7 cellular contexts compared by ENCODE assay signal in the genomic region with DNA sequence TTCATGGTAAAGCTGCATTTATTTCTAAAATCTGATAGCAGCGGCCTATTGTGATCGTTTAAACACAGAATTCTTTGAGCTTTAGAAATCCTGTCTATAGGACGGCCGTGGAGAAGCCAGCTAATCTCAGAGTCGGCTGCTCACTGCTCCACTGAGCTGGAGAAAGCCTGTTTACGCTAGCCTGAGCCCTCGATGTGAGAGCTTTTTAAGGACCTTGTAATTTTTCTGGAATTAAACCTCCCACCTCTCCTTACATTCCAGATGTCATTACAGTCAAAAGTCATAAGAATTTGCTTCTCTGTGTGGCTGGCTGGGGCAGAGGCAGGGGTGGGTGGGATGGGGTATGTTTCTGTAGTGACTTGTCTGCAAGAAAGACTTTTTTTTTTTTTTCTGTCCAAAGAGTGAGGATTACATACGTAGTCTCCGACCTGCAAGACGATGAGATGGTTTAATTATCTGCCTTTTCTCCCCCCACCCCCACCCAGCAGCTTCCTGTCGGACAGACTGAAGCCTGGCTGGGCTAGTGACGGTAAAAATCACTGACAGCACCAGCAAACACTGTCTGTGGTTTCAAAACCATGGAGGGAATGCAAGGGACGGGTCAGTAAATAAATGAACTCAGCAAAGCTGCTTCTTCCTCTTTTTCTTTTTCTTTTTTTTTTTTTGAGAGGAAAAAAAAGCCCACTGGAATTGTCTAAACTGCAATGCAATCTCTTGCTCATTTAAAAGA. TPM values are rescaled to one million over a fixed set of nuclear protein-coding genes. Genes with fewer than 3 reads are reported as not detected.
DNase-seq lines count a peak whose midpoint lies in the region; ATAC-seq and TF ChIP-seq lines count a peak whose summit lies in the region.

No MANE protein-coding gene starts in this region.

- TF ChIP-seq EP300 in gastroesophageal sphincter (IDR thresholded peaks at IDR 0.05) (no peak), sigmoid colon (IDR thresholded peaks at IDR 0.05) (no peak)

- H3K36me3 ChIP-seq in HAP-1 (replicated peaks), result no peaks in the 10 kb centered on the region
- peaks cover 0 to 1% of the 10 kb centered on the region in 2 donors for H3K36me3 ChIP-seq in gastroesophageal sphincter
- H3K36me3 ChIP-seq in sigmoid colon, result no peaks in the 10 kb centered on the region
- H3K36me3 ChIP-seq in MG63, result no peaks in the 10 kb centered on the region

- TF ChIP-seq POLR2A in gastroesophageal sphincter (IDR thresholded peaks at IDR 0.05) (no peak), sigmoid colon (IDR thresholded peaks at IDR 0.05) (no peak)

- TF ChIP-seq CTCF in gastroesophageal sphincter (IDR thresholded peaks at IDR 0.05) (no peak), sigmoid colon (IDR thresholded peaks at IDR 0.05) (no peak)

- intact Hi-C loops in sigmoid colon (cut with DNase I), result no loop called here

- ATAC-seq in gastroesophageal sphincter, result peak; percentile 41
- ATAC-seq in GM18520 (IDR thresholded peaks at IDR 0.05; ENCODE audit: unreplicated experiment), result no peak

- in situ Hi-C loops in HAP-1 (cut with MboI; ENCODE audit: low sequenced_read_pairs), result no loop called here

- H3K27ac ChIP-seq in gastroesophageal sphincter (peak overlapping the region in 3 of 4 donors; percentile 78 to 81 (median 80)), sigmoid colon (peak overlapping the region; percentile 32 to 69 (median 68))

- H3K4me1 ChIP-seq in HAP-1, result peaks cover 50% of the 10 kb centered on the region
- peaks cover 4 to 71% (median 42%) of the 10 kb centered on the region in 3 donors for H3K4me1 ChIP-seq in gastroesophageal sphincter
- peaks cover 0 to 55% (median 42%) of the 10 kb centered on the region in 4 donors for H3K4me1 ChIP-seq in sigmoid colon

- H3K27me3 ChIP-seq in HAP-1 (ENCODE audit: low read depth), result no peaks in the 10 kb centered on the region
- H3K27me3 ChIP-seq in gastroesophageal sphincter, result no peaks in the 10 kb centered on the region
- no peaks in the 10 kb centered on the region for H3K27me3 ChIP-seq in sigmoid colon
- H3K27me3 ChIP-seq in MG63, result no peaks in the 10 kb centered on the region

- H3K9me3 ChIP-seq in HAP-1 (no peaks in the 10 kb centered on the region), gastroesophageal sphincter (no peaks in the 10 kb centered on the region), sigmoid colon (no peaks in the 10 kb centered on the region), MG63 (no peaks in the 10 kb centered on the region)

- no peak overlapping the region for H3K4me3 ChIP-seq in HAP-1
- H3K4me3 ChIP-seq in gastroesophageal sphincter, result no peak overlapping the region
- no peak overlapping the region for H3K4me3 ChIP-seq in sigmoid colon
- no peak overlapping the region for H3K4me3 ChIP-seq in MG63

- DNase-seq in HAP-1 (ENCODE audit: low spot score in 2 of 2) (peak; percentile 42 to 59), SW480 (ENCODE audit: low spot score) (peak; percentile 44), sigmoid colon (peak; percentile 70), MG63 (no peak), NCI-H1105 (lab: John Stamatoyannopoulos, UW) (no peak)

- 7 to 11% methylated on average over 10 of the region's 13 CpGs for WGBS in gastroesophageal sphincter (ENCODE audit: low coverage in 1 of 2), 2 donors
- WGBS in sigmoid colon, 2 donors, result 42 to 68% methylated on average over 13 of the region's 13 CpGs

RNA-seq across cellular contexts. Expression of a gene that starts 31.8 kb away (rescaled TPM):
- total RNA-seq in gastroesophageal sphincter (100 to 1,000 TPM in 3 of 4 donors, 10 to 100 TPM in 1; 96.7 to 171 (median 131) TPM), sigmoid colon (10 to 100 TPM; 58.9 to 88.6 (median 67.1) TPM)
- 10 to 100 TPM; 25.0 to 53.0 (median 46.8) TPM for polyA plus RNA-seq in sigmoid colon
- 27.8 and 40.9 TPM in 2 replicates for total RNA-seq in MG63 (2014; rRNA removed; shearing (Covaris generic); ENCODE audit: low replicate concordance)

RNA-seq across cellular contexts. Expression of a gene that starts 38.1 kb away (rescaled TPM):
- 1 to 10 TPM; 7.1 to 9.8 (median 9.1) TPM for total RNA-seq in gastroesophageal sphincter
- 10 to 100 TPM in 2 of 4 donors, 1 to 10 TPM in 2; 7.3 to 12.0 (median 9.3) TPM for total RNA-seq in sigmoid colon
- 1 to 10 TPM; 4.6 to 8.4 (median 5.4) TPM for polyA plus RNA-seq in sigmoid colon
- 2.3 and 6.6 TPM in 2 replicates for total RNA-seq in MG63 (2014; rRNA removed; shearing (Covaris generic); ENCODE audit: low replicate concordance)

RNA-seq across cellular contexts. Expression of a gene that starts 38.4 kb away (rescaled TPM):
- 1 to 10 TPM in 2 of 4 donors, under 1 TPM in 2; 0.45 to 3.2 (median 1.2) TPM for total RNA-seq in gastroesophageal sphincter
- 1 to 10 TPM in 2 of 4 donors, under 1 TPM in 2; 0.66 to 6.1 (median 1.5) TPM for total RNA-seq in sigmoid colon
- polyA plus RNA-seq in sigmoid colon, result 10 to 100 TPM in 1 of 3 donors, 1 to 10 TPM in 2; 2.4 to 11.6 (median 3.0) TPM
- 0.96 and 6.7 TPM in 2 replicates for total RNA-seq in MG63 (2014; rRNA removed; shearing (Covaris generic); ENCODE audit: low replicate concordance)

Comparison
In these comparisons a context has a peak if more than half of its experiments do, and no peak if none do; other contexts are left out.
1. DNase-seq: peak in HAP-1 (2 of 2), SW480 (single experiment) and sigmoid colon (single experiment); none in MG63 (single experiment) and NCI-H1105 (single experiment).